25 cellular contexts compared by ENCODE assay signal in genomic region chr16:73703891-73704290, GRCh38.
DNase-seq lines count a peak whose midpoint lies in the region; ATAC-seq, FAIRE-seq and TF ChIP-seq lines count a peak whose summit lies in the region.
"Had no signal": no experiment of that assay in that cellular context is flagged by ENCODE, and none has a peak within 500 bp of the region (broad histone marks: within the 10 kb centered on the region; RNA-seq: fewer than 3 reads in every experiment).

No MANE protein-coding gene starts in this region.

- intact Hi-C loops in MCF 10A (cut with micrococcal nuclease) (no loop called here), breast epithelium (cut with DNase I; ENCODE audit: low total_unique reads) (no loop called here), IMR-90 (cut with micrococcal nuclease) (no loop called here)

- no peaks in the 10 kb centered on the region for H3K36me3 ChIP-seq in breast epithelium
- H3K36me3 ChIP-seq in IMR-90 (ENCODE audit: control insufficient read depth, insufficient read depth, low read length): no peaks in the 10 kb centered on the region
- no peaks in the 10 kb centered on the region for H3K36me3 ChIP-seq in bronchial epithelial cell (ENCODE audit: control insufficient read depth, insufficient read depth, low read length)
- H3K36me3 ChIP-seq: BE2C; BLaER1 treated with 17β-estradiol and CSF1 and Interleukin-3, amounts not matched to agents 10 nM and 100 nM had no signal

- H3K4me1 ChIP-seq in breast epithelium (no peaks in the 10 kb centered on the region), IMR-90 (ENCODE audit: control insufficient read depth, insufficient read depth, low read length) (no peaks in the 10 kb centered on the region), foreskin keratinocyte (no peaks in the 10 kb centered on the region)
- H3K4me1 ChIP-seq: A549; BE2C; BLaER1 treated with 17β-estradiol and CSF1 and Interleukin-3, amounts not matched to agents 10 nM and 100 nM had no signal

- no peaks in the 10 kb centered on the region for H3K27me3 ChIP-seq in breast epithelium
- no peaks in the 10 kb centered on the region for H3K27me3 ChIP-seq in IMR-90 (ENCODE audit: control insufficient read depth, insufficient read depth, low read length)
- no peaks in the 10 kb centered on the region for H3K27me3 ChIP-seq in bronchial epithelial cell (ENCODE audit: control insufficient read depth, insufficient read depth, low read length)
- no peaks in the 10 kb centered on the region for H3K27me3 ChIP-seq in foreskin keratinocyte
- H3K27me3 ChIP-seq: BLaER1 treated with 17β-estradiol and CSF1 and Interleukin-3, amounts not matched to agents 10 nM and 100 nM had no signal

- H3K4me3 ChIP-seq in breast epithelium (no peak overlapping the region), IMR-90 (ENCODE audit: insufficient read depth, low read depth, low read length) (no peak overlapping the region), bronchial epithelial cell (ENCODE audit: low read depth, low read length) (no peak overlapping the region)
- H3K4me3 ChIP-seq: A549; BLaER1 treated with 17β-estradiol and CSF1 and Interleukin-3, amounts not matched to agents 10 nM and 100 nM; GM12878 had no signal

- no peaks in the 10 kb centered on the region for H3K36me3 Mint-ChIP-seq in MCF 10A (ENCODE audit: insufficient read depth, unreplicated experiment)
- peaks cover 3% of the 10 kb centered on the region for H3K36me3 Mint-ChIP-seq in nephron progenitor cell (ENCODE audit: low read depth)
- H3K36me3 Mint-ChIP-seq: CD14-positive monocyte; CD8-positive, alpha-beta memory T cell had no signal

- H3K9me3 ChIP-seq in breast epithelium (peaks cover 0 to 7% of the 10 kb centered on the region in 2 donors), IMR-90 (ENCODE audit: control insufficient read depth, insufficient read depth, low read length) (no peaks in the 10 kb centered on the region)
- H3K9me3 ChIP-seq: BE2C; BLaER1 treated with 17β-estradiol and CSF1 and Interleukin-3, amounts not matched to agents 10 nM and 100 nM had no signal

- CTCF ChIA-PET in MCF 10A (lab: Yijun Ruan, JAX): no interaction called here
- CTCF ChIA-PET in IMR-90 (lab: Yijun Ruan, JAX): no interaction called here

- H3K23ac ChIP-seq in IMR-90 (ENCODE audit: low read depth, low read length): no peak overlapping the region

- WGBS in IMR-90 (ENCODE audit: extremely low coverage in 2 of 2, insufficient read length in 1 of 2), 2 experiments: 80% methylated on average over 1 of the region's 6 CpGs; no CpG with 5 or more reads in 1 of the 2 experiments

- POLR2A ChIA-PET in MCF 10A (lab: Yijun Ruan, JAX) (no interaction called here), IMR-90 (lab: Charles Lee; ENCODE audit: unreplicated experiment) (no interaction called here)

- ATAC-seq in IMR-90 (ENCODE audit: low read depth) (no peak), foreskin keratinocyte (no peak)
- ATAC-seq: A549, GM12878 had no signal

- no peak overlapping the region for H2AK9ac ChIP-seq in IMR-90 (replicated peaks; ENCODE audit: low read depth, low read length, poor library complexity)

- H3K4me3 Mint-ChIP-seq in MCF 10A (ENCODE audit: unreplicated experiment) (no peak overlapping the region), nephron progenitor cell (no peak overlapping the region)
- H3K4me3 Mint-ChIP-seq: CD14-positive monocyte; CD4-positive, alpha-beta T cell; CD8-positive, alpha-beta memory T cell had no signal

- H3K56ac ChIP-seq in IMR-90 (ENCODE audit: extremely low read depth, insufficient read depth, low read length): no peak overlapping the region

- H4K5ac ChIP-seq in IMR-90 (ENCODE audit: low read depth, low read length): no peak overlapping the region

- no peak overlapping the region for H2AFZ ChIP-seq in IMR-90 (replicated peaks; ENCODE audit: low read length, poor library complexity)

- no peak overlapping the region for H2AK5ac ChIP-seq in IMR-90 (ENCODE audit: low read depth, low read length)

- TF ChIP-seq CTCF in MCF 10A (IDR thresholded peaks at IDR 0.05; ENCODE audit: unreplicated experiment): no peak
- no peak for TF ChIP-seq CTCF in breast epithelium (IDR thresholded peaks at IDR 0.05)
- no peak for TF ChIP-seq CTCF in IMR-90 (conservative IDR thresholded peaks at IDR 0.05; ENCODE audit: low read depth, low read length)
- TF ChIP-seq CTCF in bronchial epithelial cell (IDR thresholded peaks at IDR 0.05; ENCODE audit: insufficient read depth, low read length, severe bottlenecking): no peak
- no peak for TF ChIP-seq CTCF in foreskin keratinocyte (conservative IDR thresholded peaks at IDR 0.05)
- no peak for TF ChIP-seq CTCF in nephron progenitor cell (IDR thresholded peaks at IDR 0.05)

- no peaks in the 10 kb centered on the region for H4K20me1 ChIP-seq in IMR-90 (ENCODE audit: insufficient read depth, low read length)
- H4K20me1 ChIP-seq: BLaER1 treated with 17β-estradiol and CSF1 and Interleukin-3, amounts not matched to agents 10 nM and 100 nM had no signal

- dilution Hi-C loops in IMR-90 (cut with HindIII; ENCODE audit: low sequenced_read_pairs, unreplicated experiment): no loop called here

- no peak for TF ChIP-seq RAD21 in IMR-90 (IDR thresholded peaks at IDR 0.05; ENCODE audit: low read length)

- DNase-seq in MCF 10A (ENCODE audit: unreplicated experiment) (peak; percentile 48), breast epithelium (ENCODE audit: low spot score in 2 of 2) (no peak), IMR-90 (no peak), bronchial epithelial cell (ENCODE audit: low read depth) (peak; percentile 28), foreskin keratinocyte (peak in 1 of 2 donors; percentile 15), GM19239 (ENCODE audit: insufficient read length, low spot score) (no peak), nephron progenitor cell (no peak)
- DNase-seq: 8988T; ACHN; AML-193; BE2C; CD4-positive, alpha-beta T cell; CD8-positive, alpha-beta memory T cell; DMS 273 treated with DMSO at 0.1 percent for 48 hours; DMS79; EL; GDM1; GOT3; H7; HCEC 1CT had no signal

- H4K91ac ChIP-seq in IMR-90 (ENCODE audit: insufficient read depth, low read depth, low read length): no peak overlapping the region

- H3K27ac Mint-ChIP-seq in MCF 10A (ENCODE audit: low read depth, unreplicated experiment): no peak overlapping the region
- no peak overlapping the region for H3K27ac Mint-ChIP-seq in nephron progenitor cell
- H3K27ac Mint-ChIP-seq: CD14-positive monocyte; CD4-positive, alpha-beta T cell; CD8-positive, alpha-beta memory T cell had no signal

- H2BK15ac ChIP-seq in IMR-90 (ENCODE audit: low read depth, low read length): no peak overlapping the region

- no peaks in the 10 kb centered on the region for H3K79me1 ChIP-seq in IMR-90 (ENCODE audit: low read depth in 1 of 2, low read length in 2 of 2)

- H3K9me1 ChIP-seq in IMR-90 (ENCODE audit: insufficient read depth, low read length): no peaks in the 10 kb centered on the region

- no peak for FAIRE-seq in bronchial epithelial cell (lab: Jason Lieb, UNC)
- FAIRE-seq in GM19239 (lab: Jason Lieb, UNC): no peak
- FAIRE-seq: A549, D721Med, GM12878 had no signal

- no peak overlapping the region for H4K8ac ChIP-seq in IMR-90 (ENCODE audit: low read depth in 2 of 2, low read length in 2 of 2)

- H2BK120ac ChIP-seq in IMR-90 (ENCODE audit: low read depth, low read length): no peak overlapping the region

- in situ Hi-C loops in IMR-90 (cut with MboI; ENCODE audit: low sequenced_read_pairs): no loop called here

- no peak overlapping the region for H2BK20ac ChIP-seq in IMR-90 (ENCODE audit: low read depth, low read length)

- no peak overlapping the region for H3K9ac ChIP-seq in IMR-90 (ENCODE audit: low read depth, low read length)
- H3K9ac ChIP-seq: BLaER1 treated with 17β-estradiol and CSF1 and Interleukin-3, amounts not matched to agents 10 nM and 100 nM had no signal

- peaks cover 4% of the 10 kb centered on the region for H3K4me1 Mint-ChIP-seq in MCF 10A (ENCODE audit: insufficient read depth, unreplicated experiment)
- peaks cover 28% of the 10 kb centered on the region for H3K4me1 Mint-ChIP-seq in nephron progenitor cell
- H3K4me1 Mint-ChIP-seq: CD14-positive monocyte; CD8-positive, alpha-beta memory T cell had no signal

- no peak overlapping the region for H3K4ac ChIP-seq in IMR-90 (ENCODE audit: low read depth, low read length)

- no peak overlapping the region for H2BK5ac ChIP-seq in IMR-90 (ENCODE audit: low read depth, low read length, poor library complexity, severe bottlenecking)

- peaks cover 100% of the 10 kb centered on the region for H3K27me3 Mint-ChIP-seq in MCF 10A (ENCODE audit: insufficient read depth, unreplicated experiment)
- H3K27me3 Mint-ChIP-seq in nephron progenitor cell (ENCODE audit: low read depth, poor library complexity): peaks cover 3% of the 10 kb centered on the region
- H3K27me3 Mint-ChIP-seq: CD4-positive, alpha-beta T cell; CD8-positive, alpha-beta memory T cell had no signal

- H3K9me3 Mint-ChIP-seq in MCF 10A (ENCODE audit: unreplicated experiment) (no peaks in the 10 kb centered on the region), nephron progenitor cell (peaks cover 18% of the 10 kb centered on the region)
- H3K9me3 Mint-ChIP-seq: CD4-positive, alpha-beta T cell had no signal

- H3K18ac ChIP-seq in IMR-90 (ENCODE audit: low read depth, low read length): no peak overlapping the region

- TF ChIP-seq POLR2A in breast epithelium (IDR thresholded peaks at IDR 0.05) (no peak), IMR-90 (IDR thresholded peaks at IDR 0.05; ENCODE audit: low read depth, low read length) (no peak)

- H3K4me2 ChIP-seq in IMR-90 (ENCODE audit: low read depth, low read length): no peak overlapping the region
- H3K4me2 ChIP-seq: A549; BLaER1 treated with 17β-estradiol and CSF1 and Interleukin-3, amounts not matched to agents 10 nM and 100 nM had no signal

- H3K14ac ChIP-seq in IMR-90 (replicated peaks; ENCODE audit: low read depth, low read length): no peak overlapping the region

- BruUV-seq in MCF 10A (replicated peaks; lab: Mats Ljungman, UMichigan): no TSS peak
- no TSS peak for BruUV-seq in IMR-90 (replicated peaks; lab: Mats Ljungman, UMichigan)

- H3K27ac ChIP-seq in breast epithelium: no peak overlapping the region
- no peak overlapping the region for H3K27ac ChIP-seq in IMR-90 (ENCODE audit: insufficient read depth, low read length)
- peak overlapping the region; percentile 15 for H3K27ac ChIP-seq in foreskin keratinocyte
- H3K27ac ChIP-seq: A549; BLaER1 treated with 17β-estradiol and CSF1 and Interleukin-3, amounts not matched to agents 10 nM and 100 nM had no signal

TF ChIP-seq in IMR-90, 13 proteins besides CTCF, POLR2A, EP300 and RAD21:
- TF ChIP-seq NFE2L2 (IDR thresholded peaks at IDR 0.05; ENCODE audit: low read depth, low read length): no peak
- TF ChIP-seq CEBPB (IDR thresholded peaks at IDR 0.05; ENCODE audit: low read depth, low read length): peak; percentile 71

Comparison
In these comparisons a context has a peak if more than half of its experiments do, and no peak if none do; other contexts are left out.
1. DNase-seq: peak in MCF 10A (single experiment) and bronchial epithelial cell (single experiment); none in breast epithelium (0 of 2), IMR-90 (single experiment), GM19239 (single experiment) and nephron progenitor cell (single experiment).